16 cellular contexts compared by ENCODE assay signal in the genomic region with DNA sequence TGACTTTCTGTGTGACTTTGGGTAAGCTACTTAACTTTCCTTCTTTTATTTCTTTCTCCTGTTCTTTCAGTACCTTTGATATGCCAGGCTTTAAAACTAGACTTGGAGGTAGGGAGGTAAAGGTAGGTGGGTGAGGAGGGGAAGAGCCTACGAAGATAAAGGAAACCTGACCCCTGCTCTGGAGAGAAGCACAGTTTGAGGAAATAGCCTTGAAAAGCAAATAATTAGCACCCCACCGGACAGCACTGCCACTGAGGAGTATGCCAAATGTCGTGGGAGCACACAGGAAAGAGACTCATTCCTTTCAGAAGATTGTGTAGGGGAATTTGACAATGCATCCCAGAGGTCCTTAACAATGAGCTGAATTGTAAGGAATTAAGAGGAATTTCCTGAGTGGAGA.
"Had no signal": no experiment of that assay in that cellular context is flagged by ENCODE, and none has a peak within 500 bp of the region (broad histone marks: within the 10 kb centered on the region; RNA-seq: fewer than 3 reads in every experiment).

No MANE protein-coding gene starts in this region.

- H3K27ac ChIP-seq: upper lobe of right lung had no signal

- H3K9me3 ChIP-seq: upper lobe of right lung had no signal

- H3K4me3 ChIP-seq: upper lobe of right lung had no signal

- DNase-seq: activated CD4-positive, alpha-beta T cell treated with anti-CD3 and anti-CD28 coated beads, Interleukin-2, amount 10 ng/mL, durations not matched to agents 24 days and 14 days; activated CD4-positive, CD25-positive, alpha-beta regulatory T cell; activated CD8-positive, alpha-beta T cell treated with anti-CD3 and anti-CD28 coated beads for 36 hours; activated naive CD4-positive, alpha-beta T cell; activated naive CD8-positive, alpha-beta T cell treated with anti-CD3 and anti-CD28 coated beads for 36 hours; activated T-cell treated with anti-CD3 and anti-CD28 coated beads, Interleukin-2, amount 50 U/mL, for 1 hour; amygdala; dermis blood vessel endothelial cell; effector memory CD4-positive, alpha-beta T cell; foreskin fibroblast; glutamatergic neuron; hypothalamus; naive thymus-derived CD8-positive, alpha-beta T cell; retina; stimulated activated naive B cell treated with anti-CD40 and anti-IgM and Interleukin-4, amounts not matched to agents 10 μg/mL and 1 μg/mL and 100 μg/mL, for 72 hours; upper lobe of right lung had no signal

- H3K36me3 ChIP-seq: upper lobe of right lung had no signal

- H3K4me1 ChIP-seq: upper lobe of right lung had no signal

- H3K27me3 ChIP-seq: upper lobe of right lung had no signal
